In the genomic region with DNA sequence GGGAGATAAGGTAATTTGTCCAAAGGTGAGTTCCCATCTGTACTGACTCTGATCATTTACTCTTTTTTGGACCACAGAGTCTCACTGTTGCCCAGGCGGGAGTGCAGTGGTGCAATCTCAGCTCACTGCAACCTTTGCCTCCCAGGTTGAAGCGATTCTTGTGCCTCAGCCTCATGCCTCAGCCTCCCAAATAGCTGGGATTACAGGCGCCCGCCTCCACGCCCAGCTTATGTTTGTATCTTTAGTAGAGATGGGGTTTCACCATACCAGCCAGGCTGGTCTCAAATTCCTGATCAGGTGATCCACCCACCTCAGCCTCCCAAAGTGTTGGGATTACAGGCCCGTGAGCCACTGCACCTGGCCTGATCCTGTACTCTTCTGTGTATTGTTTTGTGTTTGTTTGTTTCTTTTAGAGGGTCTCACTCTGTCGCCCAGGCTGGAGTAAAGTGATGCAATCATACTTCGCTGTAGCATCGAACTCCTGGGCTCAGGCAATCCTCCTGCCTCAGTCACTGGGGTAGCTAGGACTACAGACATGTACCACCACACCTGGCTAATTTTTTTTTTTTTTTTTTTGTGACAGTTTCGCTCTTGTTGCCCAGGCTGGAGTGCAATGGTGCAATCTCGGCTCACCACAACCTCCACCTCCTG, we compare ENCODE assay signal across 14 cellular contexts. TPM values are rescaled to one million over a fixed set of nuclear protein-coding genes. Genes with fewer than 3 reads are reported as not detected.
DNase-seq lines count a peak whose midpoint lies in the region; ATAC-seq and TF ChIP-seq lines count a peak whose summit lies in the region.
"Had no signal": no experiment of that assay in that cellular context is flagged by ENCODE, and none has a peak within 500 bp of the region (broad histone marks: within the 10 kb centered on the region; RNA-seq: fewer than 3 reads in every experiment).

No MANE protein-coding gene starts in this region.

- H3K9me3 Mint-ChIP-seq in activated CD4-positive, alpha-beta T cell treated with anti-CD3 and anti-CD28 coated beads, Interleukin-2, amount 10 ng/mL, durations not matched to agents 24 days and 14 days = no peaks in the 10 kb centered on the region
- H3K9me3 Mint-ChIP-seq in activated naive CD8-positive, alpha-beta T cell treated with anti-CD3 and anti-CD28 coated beads, Interleukin-2, amount 50 U/mL, for 24 hours = no peaks in the 10 kb centered on the region
- H3K9me3 Mint-ChIP-seq in osteocyte (ENCODE audit: unreplicated experiment) = no peaks in the 10 kb centered on the region

- intact Hi-C loops in activated CD4-positive, alpha-beta T cell treated with anti-CD3 and anti-CD28 coated beads, Interleukin-2, amount 10 ng/mL, durations not matched to agents 24 days and 14 days (cut with micrococcal nuclease) = loop anchor here (5.0 to 10.0 kb wide), 2 partner anchors 298 to 490 kb away; a partner anchor contains a TSS

- ATAC-seq in activated naive CD8-positive, alpha-beta T cell treated with anti-CD3 and anti-CD28 coated beads, Interleukin-2, amount 50 U/mL, for 24 hours = no peak
- no peak for ATAC-seq in GM21381 (IDR thresholded peaks at IDR 0.05; ENCODE audit: unreplicated experiment)
- ATAC-seq: left lobe of liver, upper lobe of right lung had no signal

- peaks cover 55% of the 10 kb centered on the region for H3K4me1 Mint-ChIP-seq in activated CD4-positive, alpha-beta T cell treated with anti-CD3 and anti-CD28 coated beads, Interleukin-2, amount 10 ng/mL, durations not matched to agents 24 days and 14 days
- peaks cover 68% of the 10 kb centered on the region for H3K4me1 Mint-ChIP-seq in activated naive CD8-positive, alpha-beta T cell treated with anti-CD3 and anti-CD28 coated beads, Interleukin-2, amount 50 U/mL, for 24 hours
- peaks cover 21% of the 10 kb centered on the region for H3K4me1 Mint-ChIP-seq in osteocyte (ENCODE audit: unreplicated experiment)

- in situ Hi-C loops in GM13977 (cut with MboI; ENCODE audit: low pct_unique_long_range_greater_than_20kb, low sequenced_read_pairs, unreplicated experiment) = no loop called here

- peak overlapping the region; percentile 14; the same call in 1 of the 2 replicates for H3K4me2 ChIP-seq in MM.1S (ENCODE audit: low read depth, low read length)

- no peak for TF ChIP-seq CTCF in MM.1S (IDR thresholded peaks at IDR 0.05; ENCODE audit: low read length)
- no peak for TF ChIP-seq CTCF in osteocyte (IDR thresholded peaks at IDR 0.05)
- no peak for TF ChIP-seq CTCF in GM13977 (IDR thresholded peaks at IDR 0.05; ENCODE audit: extremely low read depth, insufficient read depth, missing control alignments)

- H3K36me3 ChIP-seq in MM.1S (replicated peaks; ENCODE audit: insufficient read depth, low read length) = peaks cover 32% of the 10 kb centered on the region

- peaks cover 22% of the 10 kb centered on the region; the same call in 1 of the 2 replicates for H4K20me1 ChIP-seq in MM.1S (ENCODE audit: insufficient read depth, low read length)

- H3K27ac Mint-ChIP-seq in activated CD4-positive, alpha-beta T cell treated with anti-CD3 and anti-CD28 coated beads, Interleukin-2, amount 10 ng/mL, durations not matched to agents 24 days and 14 days = peak overlapping the region; percentile 60
- H3K27ac Mint-ChIP-seq in activated naive CD8-positive, alpha-beta T cell treated with anti-CD3 and anti-CD28 coated beads, Interleukin-2, amount 50 U/mL, for 24 hours = peak overlapping the region; percentile 82
- H3K27ac Mint-ChIP-seq in osteocyte (ENCODE audit: unreplicated experiment) = no peak overlapping the region

- peaks cover 71% of the 10 kb centered on the region for H3K79me2 ChIP-seq in MM.1S (ENCODE audit: low read length)

- H2AFZ ChIP-seq in MM.1S (ENCODE audit: low read length) = no peak overlapping the region

- no peaks in the 10 kb centered on the region for H3K9me2 ChIP-seq in MM.1S (replicated peaks; ENCODE audit: insufficient read depth, low read length)

- H3K27me3 Mint-ChIP-seq in activated CD4-positive, alpha-beta T cell treated with anti-CD3 and anti-CD28 coated beads, Interleukin-2, amount 10 ng/mL, durations not matched to agents 24 days and 14 days = peaks cover 2% of the 10 kb centered on the region
- peaks cover 2% of the 10 kb centered on the region for H3K27me3 Mint-ChIP-seq in activated naive CD8-positive, alpha-beta T cell treated with anti-CD3 and anti-CD28 coated beads, Interleukin-2, amount 50 U/mL, for 24 hours
- H3K27me3 Mint-ChIP-seq in osteocyte (ENCODE audit: unreplicated experiment) = no peaks in the 10 kb centered on the region

- H3K9ac ChIP-seq in MM.1S (ENCODE audit: low read length) = no peak overlapping the region

- DNase-seq in activated CD4-positive, alpha-beta T cell treated with anti-CD3 and anti-CD28 coated beads, Interleukin-2, amount 10 ng/mL, durations not matched to agents 24 days and 14 days = no peak
- DNase-seq in activated CD4-positive, alpha-beta T cell treated with anti-CD3 and anti-CD28 coated beads, Interleukin-2, amount 50 U/mL, for 4 hours = no peak
- DNase-seq in MM.1S = no peak
- DNase-seq in activated naive CD8-positive, alpha-beta T cell treated with anti-CD3 and anti-CD28 coated beads, Interleukin-2, amount 50 U/mL, for 24 hours = no peak
- DNase-seq in osteocyte (ENCODE audit: extremely low spot score, unreplicated experiment) = no peak
- no peak for DNase-seq in GDM1 (lab: John Stamatoyannopoulos, UW)
- no peak for DNase-seq in GM13977 (ENCODE audit: low spot score)
- DNase-seq: GOT3, NCI-H2227 treated with DMSO at 0.1 percent for 48 hours, occipital lobe, T-helper 9 cell, upper lobe of right lung had no signal

- H3K4me3 ChIP-seq in MM.1S (ENCODE audit: low read length) = no peak overlapping the region
- H3K4me3 ChIP-seq: upper lobe of right lung had no signal

- peaks cover 30% of the 10 kb centered on the region for H3F3A ChIP-seq in MM.1S (ENCODE audit: insufficient read depth, low read length)

- peaks cover 87% of the 10 kb centered on the region for H3K36me3 Mint-ChIP-seq in activated CD4-positive, alpha-beta T cell treated with anti-CD3 and anti-CD28 coated beads, Interleukin-2, amount 10 ng/mL, durations not matched to agents 24 days and 14 days (ENCODE audit: low read depth)
- H3K36me3 Mint-ChIP-seq in activated naive CD8-positive, alpha-beta T cell treated with anti-CD3 and anti-CD28 coated beads, Interleukin-2, amount 50 U/mL, for 24 hours (ENCODE audit: low read depth) = peaks cover 84% of the 10 kb centered on the region
- H3K36me3 Mint-ChIP-seq in osteocyte (ENCODE audit: unreplicated experiment) = peaks cover 23% of the 10 kb centered on the region

- H3K27me3 ChIP-seq in MM.1S (replicated peaks; ENCODE audit: insufficient read depth, low read length) = no peaks in the 10 kb centered on the region
- H3K27me3 ChIP-seq: upper lobe of right lung had no signal

- peak overlapping the region; percentile 69 for H3K4me3 Mint-ChIP-seq in activated CD4-positive, alpha-beta T cell treated with anti-CD3 and anti-CD28 coated beads, Interleukin-2, amount 10 ng/mL, durations not matched to agents 24 days and 14 days
- H3K4me3 Mint-ChIP-seq in activated naive CD8-positive, alpha-beta T cell treated with anti-CD3 and anti-CD28 coated beads, Interleukin-2, amount 50 U/mL, for 24 hours = peak overlapping the region; percentile 100
- peak overlapping the region; percentile 10 for H3K4me3 Mint-ChIP-seq in osteocyte (ENCODE audit: unreplicated experiment)

- no peaks in the 10 kb centered on the region for H3K9me3 ChIP-seq in MM.1S (replicated peaks; ENCODE audit: insufficient read depth, low read length)
- H3K9me3 ChIP-seq: upper lobe of right lung had no signal

- no peak overlapping the region for H3K27ac ChIP-seq in MM.1S (ENCODE audit: low read length)
- H3K27ac ChIP-seq: upper lobe of right lung had no signal

- H3K4me1 ChIP-seq in MM.1S (ENCODE audit: low read length) = peaks cover 12% of the 10 kb centered on the region

RNA-seq across cellular contexts. Expression of a gene that starts 2.4 kb away (rescaled TPM):
- 268 and 281 TPM in 2 replicates for total RNA-seq in activated CD4-positive, alpha-beta T cell treated with anti-CD3 and anti-CD28 coated beads, Interleukin-2, amount 10 ng/mL, durations not matched to agents 24 days and 14 days
- total RNA-seq in osteocyte = 46.0 and 48.2 TPM in 2 replicates

RNA-seq across cellular contexts. Expression of a gene that starts 21.8 kb away (rescaled TPM):
- total RNA-seq in activated CD4-positive, alpha-beta T cell treated with anti-CD3 and anti-CD28 coated beads, Interleukin-2, amount 10 ng/mL, durations not matched to agents 24 days and 14 days = 111 and 113 TPM in 2 replicates
- 40.7 and 42.0 TPM in 2 replicates for total RNA-seq in osteocyte

RNA-seq across cellular contexts. Expression of a gene that starts 34.4 kb away (rescaled TPM):
- total RNA-seq in activated CD4-positive, alpha-beta T cell treated with anti-CD3 and anti-CD28 coated beads, Interleukin-2, amount 10 ng/mL, durations not matched to agents 24 days and 14 days = 76.4 and 78.2 TPM in 2 replicates
- total RNA-seq in osteocyte = 112 and 114 TPM in 2 replicates

Comparison
In these comparisons a context has a peak if more than half of its experiments do, and no peak if none do; other contexts are left out.
1. H3K4me3 Mint-ChIP-seq: peak in every context shown above with its lines; median percentile 100 in activated naive CD8-positive, alpha-beta T cell treated with anti-CD3 and anti-CD28 coated beads, Interleukin-2, amount 50 U/mL, for 24 hours; 69 in activated CD4-positive, alpha-beta T cell treated with anti-CD3 and anti-CD28 coated beads, Interleukin-2, amount 10 ng/mL, durations not matched to agents 24 days and 14 days; 10 in osteocyte.